Comparison of ENCODE assay signal across 1 cellular context in genomic region chr1:16028237-16029002, GRCh38.
TF ChIP-seq lines count a peak whose summit lies in the region.

No MANE protein-coding gene starts in this region.

TF ChIP-seq in IMR-90, 13 proteins besides CTCF, POLR2A, EP300 and RAD21:
- TF ChIP-seq CEBPB (IDR thresholded peaks at IDR 0.05; ENCODE audit: low read depth, low read length) (no peak), MAFK (IDR thresholded peaks at IDR 0.05; ENCODE audit: low read depth, low read length) (no peak), CHD1 (IDR thresholded peaks at IDR 0.05; ENCODE audit: low read depth, low read length) (no peak)
